In the genomic region with DNA sequence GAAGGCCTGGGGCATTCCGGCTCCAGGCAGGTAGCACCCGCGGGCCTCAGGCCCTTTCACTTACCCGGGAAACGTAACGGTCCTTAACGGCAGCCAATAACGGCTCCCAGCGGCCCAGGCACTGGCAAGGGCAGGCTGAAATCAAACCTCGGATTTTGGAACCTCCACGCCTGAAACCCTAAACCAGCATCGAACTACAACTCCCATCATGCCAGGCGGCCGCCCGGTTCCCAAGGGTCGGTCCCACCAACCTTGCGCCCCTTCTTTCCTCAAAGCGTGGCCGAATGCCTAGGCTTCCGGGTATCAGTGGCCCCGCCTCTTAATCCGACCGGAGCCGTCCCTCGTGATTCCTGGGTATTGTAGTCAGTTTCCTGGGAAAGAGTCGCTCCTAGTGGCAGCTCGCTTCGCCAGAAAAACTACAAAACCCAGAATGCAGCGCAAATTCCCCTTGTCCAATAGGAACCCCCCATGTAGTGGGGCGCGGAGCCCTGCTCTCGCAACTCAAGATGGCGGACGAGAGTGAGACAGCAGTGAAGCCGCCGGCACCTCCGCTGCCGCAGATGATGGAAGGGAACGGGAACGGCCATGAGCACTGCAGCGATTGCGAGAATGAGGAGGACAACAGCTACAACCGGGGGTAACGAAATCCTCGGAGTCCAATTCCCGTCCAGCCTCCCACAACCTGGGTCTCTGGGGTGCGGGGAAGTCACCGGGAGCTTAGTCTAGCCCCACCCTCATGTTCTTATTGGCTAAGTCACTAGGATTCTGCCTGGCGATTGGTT, we compare ENCODE assay signal across 8 cellular contexts. TPM values are rescaled to one million over a fixed set of nuclear protein-coding genes. Genes with fewer than 3 reads are reported as not detected.
A peak's percentile ranks its signal among the peaks of the same experiment; 100 is the strongest.
DNase-seq lines count a peak whose midpoint lies in the region; TF ChIP-seq lines count a peak whose summit lies in the region.

NMT1 (plus strand) TSS at position 494 of the 782 bp plus-strand sequence; CDS start at position 507, 13 bp downstream.

- no peak within 1 kb of the TSS for H2BK20ac ChIP-seq in H9 (ENCODE audit: low read depth, low read length, poor library complexity, severe bottlenecking)

- no peak within 1 kb of the TSS for H2AFZ ChIP-seq in H9 (ENCODE audit: low read length)

- H3K9me3 Mint-ChIP-seq in H9 (no peaks in the 10 kb centered on the region; a peak in 1 of 5 replicates), nephron (no peaks in the 10 kb centered on the region)
- no peaks in the 10 kb centered on the region for H3K9me3 Mint-ChIP-seq in stimulated activated naive CD8-positive, alpha-beta T cell treated with anti-CD3 and anti-CD28 coated beads, Interleukin-15, Interleukin-2, amounts not matched to agents 100 ng/mL and 50 ng/mL, for 24 hours

- H3K9ac ChIP-seq in H9 (ENCODE audit: extremely low read depth, insufficient read length, low read length) = peak within 1 kb of the TSS; percentile 95

- peak within 1 kb of the TSS; percentile 78 for H3K14ac ChIP-seq in H9 (ENCODE audit: insufficient read depth, low read length)

- peak within 1 kb of the TSS; percentile 56 for H4K5ac ChIP-seq in H9 (ENCODE audit: insufficient read length, low read depth, low read length)

- no peak within 1 kb of the TSS for H4K8ac ChIP-seq in H9 (replicated peaks; ENCODE audit: insufficient read length, low read depth, low read length)

- H3K4me1 ChIP-seq in H9 (ENCODE audit: insufficient read depth, low read length) = no peaks in the 10 kb centered on the region

- no peak within 1 kb of the TSS for H3K27ac ChIP-seq in H9 (ENCODE audit: insufficient read length, low read depth, low read length)

- H3K79me2 ChIP-seq in H9 (ENCODE audit: insufficient read depth, low read length) = peaks cover 19% of the 10 kb centered on the region; the same call in 1 of the 2 replicates

- peak within 1 kb of the TSS; percentile 99 to 100 (median 100) for H3K27ac Mint-ChIP-seq in H9
- H3K27ac Mint-ChIP-seq in nephron = peak within 1 kb of the TSS; percentile 88 to 95 (median 94)
- peak within 1 kb of the TSS; percentile 100 for H3K27ac Mint-ChIP-seq in stimulated activated naive CD8-positive, alpha-beta T cell treated with anti-CD3 and anti-CD28 coated beads, Interleukin-15, Interleukin-2, amounts not matched to agents 100 ng/mL and 50 ng/mL, for 24 hours

- no peaks in the 10 kb centered on the region for H4K20me1 ChIP-seq in H9 (ENCODE audit: control insufficient read depth, insufficient read depth, insufficient read length)

- H3K27me3 ChIP-seq in H9 (ENCODE audit: insufficient read depth, low read length) = no peaks in the 10 kb centered on the region
- no peaks in the 10 kb centered on the region for H3K27me3 ChIP-seq in MG63

- H3K4me3 ChIP-seq in MG63 (peak within 1 kb of the TSS; percentile 67), fibroblast of the aortic adventitia (ENCODE audit: low read depth, low read length) (peak within 1 kb of the TSS; percentile 94)

- no peak within 1 kb of the TSS for H2BK12ac ChIP-seq in H9 (ENCODE audit: insufficient read length, low read depth, low read length)

- H3K27me3 Mint-ChIP-seq in H9 (ENCODE audit: low read depth) (no peaks in the 10 kb centered on the region; the same call in 1 of the 2 replicates), nephron (ENCODE audit: low read depth) (no peaks in the 10 kb centered on the region)
- H3K27me3 Mint-ChIP-seq in stimulated activated naive CD8-positive, alpha-beta T cell treated with anti-CD3 and anti-CD28 coated beads, Interleukin-15, Interleukin-2, amounts not matched to agents 100 ng/mL and 50 ng/mL, for 24 hours = no peaks in the 10 kb centered on the region

- peaks cover 2% of the 10 kb centered on the region for H3K79me1 ChIP-seq in H9 (ENCODE audit: insufficient read depth, low read depth, low read length, poor library complexity, severe bottlenecking)

- H3K56ac ChIP-seq in H9 (ENCODE audit: insufficient read length, low read depth, low read length) = peak within 1 kb of the TSS; percentile 18

- H3K4me1 Mint-ChIP-seq in H9 (peaks cover 4 to 13% of the 10 kb centered on the region in 2 experiments), nephron (peaks cover 11% of the 10 kb centered on the region)
- H3K4me1 Mint-ChIP-seq in stimulated activated naive CD8-positive, alpha-beta T cell treated with anti-CD3 and anti-CD28 coated beads, Interleukin-15, Interleukin-2, amounts not matched to agents 100 ng/mL and 50 ng/mL, for 24 hours (ENCODE audit: low read depth) = peaks cover 51% of the 10 kb centered on the region

- no peak within 1 kb of the TSS for H3K4ac ChIP-seq in H9 (ENCODE audit: low read depth, low read length)

- H3T11ph ChIP-seq in H9 (ENCODE audit: low read length) = no peak within 1 kb of the TSS

- peaks cover 6% of the 10 kb centered on the region for H3K23me2 ChIP-seq in H9 (ENCODE audit: insufficient read length, low read depth, low read length, poor library complexity, severe bottlenecking)

- peak within 1 kb of the TSS; percentile 88 for H3K4me2 ChIP-seq in H9 (ENCODE audit: insufficient read depth, insufficient read length, low read length)

- H2AK5ac ChIP-seq in H9 (ENCODE audit: insufficient read length, low read length) = no peak within 1 kb of the TSS

- WGBS in H9 (ENCODE audit: extremely low coverage, insufficient read length, low lambda C conversion rate) = no CpG with 5 or more reads among the region's 49 CpGs

- no peak within 1 kb of the TSS for H2BK15ac ChIP-seq in H9 (ENCODE audit: low read depth, low read length)

- DNase-seq in ELR (ENCODE audit: low read depth) = peak; percentile 100
- peak; percentile 100 for DNase-seq in H9
- DNase-seq in MG63 = peak; percentile 99
- DNase-seq in SHP77 treated with DMSO at 0.1 percent for 48 hours (lab: John Stamatoyannopoulos, UW) = peak; percentile 99
- peak; percentile 98 for DNase-seq in activated effector memory CD4-positive, alpha-beta T cell treated with anti-CD3 and anti-CD28 coated beads, Interleukin-2, amount 50 U/mL, for 16 hours
- peak; percentile 100 for DNase-seq in fibroblast of the aortic adventitia (ENCODE audit: low read depth)

- H2BK120ac ChIP-seq in H9 (ENCODE audit: low read depth, low read length, poor library complexity, severe bottlenecking) = no peak within 1 kb of the TSS

- peak within 1 kb of the TSS; percentile 93 to 100 for H3K4me3 Mint-ChIP-seq in H9
- H3K4me3 Mint-ChIP-seq in nephron = peak within 1 kb of the TSS; percentile 94 to 95 (median 94)
- H3K4me3 Mint-ChIP-seq in stimulated activated naive CD8-positive, alpha-beta T cell treated with anti-CD3 and anti-CD28 coated beads, Interleukin-15, Interleukin-2, amounts not matched to agents 100 ng/mL and 50 ng/mL, for 24 hours = peak within 1 kb of the TSS; percentile 98

- peaks cover 37% of the 10 kb centered on the region for H3K36me3 ChIP-seq in MG63

- H3K23ac ChIP-seq in H9 (ENCODE audit: insufficient read length, low read depth, low read length) = no peak within 1 kb of the TSS

- peak within 1 kb of the TSS; percentile 95 for H3K18ac ChIP-seq in H9 (ENCODE audit: insufficient read length, low read depth, low read length)

- H3K9me3 ChIP-seq in H9 (ENCODE audit: control insufficient read depth, low read depth, low read length) (no peaks in the 10 kb centered on the region), MG63 (no peaks in the 10 kb centered on the region)

- H3K36me3 Mint-ChIP-seq in H9 (ENCODE audit: insufficient read depth in 1 of 3, low read depth in 3 of 3) = peaks cover 2 to 18% (median 13%) of the 10 kb centered on the region in 3 experiments; a peak in 5 of 7 replicates
- peaks cover 4% of the 10 kb centered on the region for H3K36me3 Mint-ChIP-seq in nephron (ENCODE audit: low read depth)
- peaks cover 31% of the 10 kb centered on the region for H3K36me3 Mint-ChIP-seq in stimulated activated naive CD8-positive, alpha-beta T cell treated with anti-CD3 and anti-CD28 coated beads, Interleukin-15, Interleukin-2, amounts not matched to agents 100 ng/mL and 50 ng/mL, for 24 hours (ENCODE audit: low read depth)

- no peak for TF ChIP-seq CTCF in H9 (conservative IDR thresholded peaks at IDR 0.05)
- no peak for TF ChIP-seq CTCF in fibroblast of the aortic adventitia (IDR thresholded peaks at IDR 0.05; ENCODE audit: insufficient read depth, low read length)
- TF ChIP-seq CTCF in nephron (IDR thresholded peaks at IDR 0.05; ENCODE audit: unreplicated experiment in 3 of 3) = no peak

- H4K91ac ChIP-seq in H9 (ENCODE audit: insufficient read length, low read depth, low read length) = no peak within 1 kb of the TSS

- peak within 1 kb of the TSS; percentile 69 for H2BK5ac ChIP-seq in H9 (ENCODE audit: insufficient read length, low read length)

RNA-seq across cellular contexts. Expression of gene NMT1, which starts in this region (rescaled TPM):
- total RNA-seq in H9 (2021) (150 and 151 TPM in 2 replicates), fibroblast of the aortic adventitia (ENCODE audit: low replicate concordance) (77.6 and 296 TPM in 2 replicates)
- 103 and 154 TPM in 2 replicates for total RNA-seq in MG63 (2014; rRNA removed; shearing (Covaris generic); ENCODE audit: low replicate concordance)
